In genomic region chrX:46642145-46642544, GRCh38 we compare ENCODE assay signal across 8 cellular contexts.
DNase-seq lines count a peak whose midpoint lies in the region; ATAC-seq and TF ChIP-seq lines count a peak whose summit lies in the region.

No MANE protein-coding gene starts in this region.

- ATAC-seq in GM18858 (IDR thresholded peaks at IDR 0.05; ENCODE audit: unreplicated experiment): peak; percentile 38
- ATAC-seq in GM18873 (IDR thresholded peaks at IDR 0.05; ENCODE audit: low FRiP score, unreplicated experiment): no peak

- DNase-seq in BJ (ENCODE audit: low read depth): no peak
- DNase-seq in epithelial cell of proximal tubule (ENCODE audit: low read depth): no peak
- DNase-seq in GM10266 (ENCODE audit: extremely low spot score): no peak
- DNase-seq in SHP77 treated with DMSO at 0.1 percent for 48 hours (lab: John Stamatoyannopoulos, UW): no peak

- peak; percentile 40; the same call in 1 of the 2 replicates for TF ChIP-seq CTCF in BJ (IDR thresholded peaks at IDR 0.05; ENCODE audit: insufficient read depth, low read depth, low read length)
- TF ChIP-seq CTCF in OCI-LY3 (IDR thresholded peaks at IDR 0.05; ENCODE audit: low read depth, low read length): peak; percentile 60
- TF ChIP-seq CTCF in epithelial cell of proximal tubule (conservative IDR thresholded peaks at IDR 0.05; ENCODE audit: low read depth, low read length): peak; percentile 50
- peak; percentile 51 for TF ChIP-seq CTCF in parathyroid adenoma (IDR thresholded peaks at IDR 0.05)
- no peak for TF ChIP-seq CTCF in GM10266 (IDR thresholded peaks at IDR 0.05; ENCODE audit: control insufficient read depth, insufficient read depth, low read depth, missing control alignments)

- H3K4me2 ChIP-seq in OCI-LY3 (ENCODE audit: low read length): peak overlapping the region; percentile 9; the same call in 1 of the 2 replicates
- no peak overlapping the region for H3K4me2 ChIP-seq in parathyroid adenoma (ENCODE audit: low read length)

- H3K79me2 ChIP-seq in OCI-LY3 (ENCODE audit: low read length) (no peaks in the 10 kb centered on the region), parathyroid adenoma (no peaks in the 10 kb centered on the region)

- H3K36me3 ChIP-seq in BJ (ENCODE audit: control insufficient read depth, insufficient read depth, low read length) (peaks cover 1% of the 10 kb centered on the region; the same call in 1 of the 2 replicates), OCI-LY3 (replicated peaks; ENCODE audit: low read depth, low read length) (peaks cover 19% of the 10 kb centered on the region), parathyroid adenoma (ENCODE audit: control insufficient read depth, insufficient read depth, low read length) (no peaks in the 10 kb centered on the region)

- no peak overlapping the region for H3K4me3 ChIP-seq in BJ (ENCODE audit: low read depth, low read length)
- no peak overlapping the region for H3K4me3 ChIP-seq in OCI-LY3 (ENCODE audit: low read length)
- H3K4me3 ChIP-seq in epithelial cell of proximal tubule (ENCODE audit: low read depth, low read length): no peak overlapping the region
- H3K4me3 ChIP-seq in parathyroid adenoma (ENCODE audit: low read depth, low read length): no peak overlapping the region

- H3K27ac ChIP-seq in OCI-LY3 (ENCODE audit: low read length): no peak overlapping the region
- no peak overlapping the region for H3K27ac ChIP-seq in parathyroid adenoma

- H3K4me1 ChIP-seq in OCI-LY3 (ENCODE audit: low read length) (peaks cover 32% of the 10 kb centered on the region), parathyroid adenoma (peaks cover 1% of the 10 kb centered on the region)

- peaks cover 4% of the 10 kb centered on the region; the same call in 1 of the 2 replicates for H4K20me1 ChIP-seq in OCI-LY3 (ENCODE audit: insufficient read depth, low read length)

- CTCF ChIA-PET in BJ (lab: Yijun Ruan, JAX): interaction anchor here (0.6 to 1.9 kb wide), 9 partner anchors 8 to 424 kb away, joined by 3 to 15 read pairs (median 4); no protein-coding TSS in a partner anchor

- H3K9ac ChIP-seq in OCI-LY3 (ENCODE audit: low read length) (no peak overlapping the region), parathyroid adenoma (no peak overlapping the region)

- H3K27me3 ChIP-seq in BJ (ENCODE audit: control insufficient read depth, insufficient read depth, low read length) (no peaks in the 10 kb centered on the region), OCI-LY3 (ENCODE audit: low read depth, low read length) (no peaks in the 10 kb centered on the region), parathyroid adenoma (ENCODE audit: control insufficient read depth, insufficient read depth, low read length) (no peaks in the 10 kb centered on the region)

- H2AFZ ChIP-seq in OCI-LY3 (ENCODE audit: low read depth, low read length): no peak overlapping the region
- H2AFZ ChIP-seq in parathyroid adenoma: no peak overlapping the region

- H3K9me3 ChIP-seq in OCI-LY3 (ENCODE audit: insufficient read depth, low read length) (no peaks in the 10 kb centered on the region), parathyroid adenoma (ENCODE audit: control insufficient read depth, low read length) (no peaks in the 10 kb centered on the region)

- POLR2A ChIA-PET in BJ (lab: Charles Lee): no interaction called here
